Comparison of ENCODE assay signal across 27 cellular contexts in genomic region chr10:112927980-112928379, GRCh38.
"Had no signal": no experiment of that assay in that cellular context is flagged by ENCODE, and none has a peak within 500 bp of the region (broad histone marks: within the 10 kb centered on the region; RNA-seq: fewer than 3 reads in every experiment).

No MANE protein-coding gene starts in this region.

- DNase-seq: activated CD4-positive, alpha-beta memory T cell treated with anti-CD3 and anti-CD28 coated beads, Interleukin-2, amount 10 ng/mL, durations not matched to agents 7 days and 5 days; activated CD4-positive, alpha-beta T cell treated with anti-CD3 and anti-CD28 coated beads for 1 hour; activated CD4-positive, alpha-beta T cell treated with anti-CD3 and anti-CD28 coated beads for 4 hours; activated CD4-positive, alpha-beta T cell treated with anti-CD3 and anti-CD28 coated beads, Interleukin-2, amount 10 ng/mL, durations not matched to agents 7 days and 5 days; activated CD4-positive, alpha-beta T cell treated with anti-CD3 and anti-CD28 coated beads, Interleukin-2, amount 50 U/mL, for 4 hours; activated CD8-positive, alpha-beta memory T cell treated with anti-CD3 and anti-CD28 coated beads, Interleukin-2, amount 50 U/mL, for 48 hours; activated effector memory CD4-positive, alpha-beta T cell treated with Interleukin-2 at 50 U/mL for 16 hours; activated gamma-delta T cell treated with Interleukin-2 at 50 U/mL for 16 hours; activated naive CD4-positive, alpha-beta T cell treated with anti-CD3 and anti-CD28 coated beads, Interleukin-2, amount 50 U/mL, for 16 hours; activated naive CD4-positive, alpha-beta T cell treated with Interleukin-2 at 50 U/mL for 16 hours; activated T-cell treated with anti-CD3 and anti-CD28 coated beads for 4 hours; activated T-cell treated with anti-CD3 and anti-CD28 coated beads, Interleukin-2, amount 50 U/mL, for 24 hours; activated T-cell treated with anti-CD3 and anti-CD28 coated beads, Interleukin-2, amount 50 U/mL, for 72 hours; amniotic stem cell; anterior cingulate cortex; brain microvascular endothelial cell; dorsolateral prefrontal cortex; effector memory CD4-positive, alpha-beta T cell; endodermal cell; foreskin fibroblast; head of caudate nucleus; T-helper 2 cell had no signal

- H3K27me3 ChIP-seq: brain microvascular endothelial cell, dorsolateral prefrontal cortex had no signal

- H3K4me3 Mint-ChIP-seq: activated CD4-positive, alpha-beta memory T cell treated with anti-CD3 and anti-CD28 coated beads, Interleukin-2, amount 10 ng/mL, durations not matched to agents 7 days and 5 days; activated CD4-positive, alpha-beta T cell treated with anti-CD3 and anti-CD28 coated beads, Interleukin-2, amount 10 ng/mL, durations not matched to agents 7 days and 5 days; activated naive CD8-positive, alpha-beta T cell; activated T-cell treated with anti-CD3 and anti-CD28 coated beads, Interleukin-2, amount 50 U/mL, for 24 hours; activated T-cell treated with anti-CD3 and anti-CD28 coated beads, Interleukin-2, amount 50 U/mL, for 72 hours; activated T-helper 17 cell treated with anti-CD3 and anti-CD28 coated beads, Interleukin-2, amount 50 U/mL, for 72 hours; central memory CD8-positive, alpha-beta T cell; dendritic cell treated with granulocyte-macrophage colony-stimulating factor and Interleukin-4, amounts not matched to agents 40 ng/mL and 50 ng/mL, for 4 days; endodermal cell had no signal

- H3K27ac Mint-ChIP-seq: activated CD4-positive, alpha-beta memory T cell treated with anti-CD3 and anti-CD28 coated beads, Interleukin-2, amount 10 ng/mL, durations not matched to agents 7 days and 5 days; activated CD4-positive, alpha-beta T cell treated with anti-CD3 and anti-CD28 coated beads, Interleukin-2, amount 10 ng/mL, durations not matched to agents 7 days and 5 days; activated naive CD8-positive, alpha-beta T cell; activated T-cell treated with anti-CD3 and anti-CD28 coated beads, Interleukin-2, amount 50 U/mL, for 24 hours; activated T-cell treated with anti-CD3 and anti-CD28 coated beads, Interleukin-2, amount 50 U/mL, for 72 hours; activated T-helper 17 cell treated with anti-CD3 and anti-CD28 coated beads, Interleukin-2, amount 50 U/mL, for 72 hours; dendritic cell treated with granulocyte-macrophage colony-stimulating factor and Interleukin-4, amounts not matched to agents 40 ng/mL and 50 ng/mL, for 4 days; endodermal cell had no signal

- H3K4me1 Mint-ChIP-seq: activated CD4-positive, alpha-beta memory T cell treated with anti-CD3 and anti-CD28 coated beads, Interleukin-2, amount 10 ng/mL, durations not matched to agents 7 days and 5 days; activated CD4-positive, alpha-beta T cell treated with anti-CD3 and anti-CD28 coated beads, Interleukin-2, amount 10 ng/mL, durations not matched to agents 7 days and 5 days; activated T-helper 17 cell treated with anti-CD3 and anti-CD28 coated beads, Interleukin-2, amount 50 U/mL, for 72 hours; central memory CD8-positive, alpha-beta T cell had no signal

- ATAC-seq: activated T-cell treated with anti-CD3 and anti-CD28 coated beads, Interleukin-2, amount 50 U/mL, for 72 hours; activated T-helper 17 cell treated with anti-CD3 and anti-CD28 coated beads, Interleukin-2, amount 50 U/mL, for 72 hours; esophagus mucosa had no signal

- H3K27ac ChIP-seq: brain microvascular endothelial cell, dorsolateral prefrontal cortex had no signal

- H3K9me3 Mint-ChIP-seq: activated CD4-positive, alpha-beta memory T cell treated with anti-CD3 and anti-CD28 coated beads, Interleukin-2, amount 10 ng/mL, durations not matched to agents 7 days and 5 days; activated CD4-positive, alpha-beta T cell treated with anti-CD3 and anti-CD28 coated beads, Interleukin-2, amount 10 ng/mL, durations not matched to agents 7 days and 5 days; dendritic cell treated with granulocyte-macrophage colony-stimulating factor and Interleukin-4, amounts not matched to agents 40 ng/mL and 50 ng/mL, for 4 days had no signal
